Comparison of ENCODE assay signal across 17 cellular contexts in genomic region chr2:115084446-115084845, GRCh38.
"Had no signal": no experiment of that assay in that cellular context is flagged by ENCODE, and none has a peak within 500 bp of the region (broad histone marks: within the 10 kb centered on the region; RNA-seq: fewer than 3 reads in every experiment).

No MANE protein-coding gene starts in this region.

- DNase-seq: activated CD4-positive, alpha-beta T cell treated with anti-CD3 and anti-CD28 coated beads, Interleukin-2, amount 10 ng/mL, durations not matched to agents 7 days and 5 days; activated CD8-positive, alpha-beta T cell treated with anti-CD3 and anti-CD28 coated beads, Interleukin-2, amount 10 ng/mL, durations not matched to agents 7 days and 5 days; activated naive CD4-positive, alpha-beta T cell treated with anti-CD3 and anti-CD28 coated beads for 36 hours; activated T-cell treated with anti-CD3 and anti-CD28 coated beads, Interleukin-2, amount 50 U/mL, for 24 hours; central memory CD4-positive, alpha-beta T cell; colonic mucosa; erythroblast; foreskin melanocyte; glutamatergic neuron; islet precursor cell; left colon; lower lobe of right lung; nucleus accumbens; right cardiac atrium had no signal

- H3K36me3 ChIP-seq: colonic mucosa, lower lobe of right lung, prostate gland, suprapubic skin had no signal

- H3K4me3 ChIP-seq: colonic mucosa, lower lobe of right lung, prostate gland, skin epidermis, suprapubic skin had no signal

- H3K4me1 ChIP-seq: colonic mucosa, lower lobe of right lung, prostate gland, suprapubic skin had no signal

- H3K27me3 ChIP-seq: colonic mucosa, suprapubic skin had no signal

- H3K9me3 ChIP-seq: colonic mucosa, lower lobe of right lung, prostate gland had no signal

- H3K27ac ChIP-seq: colonic mucosa, lower lobe of right lung, prostate gland, skin epidermis, suprapubic skin had no signal
